Comparison of ENCODE assay signal across 16 cellular contexts in genomic region chrX:1492421-1493012, GRCh38. TPM values are rescaled to one million over a fixed set of nuclear protein-coding genes. Genes with fewer than 3 reads are reported as not detected.
A peak's percentile ranks its signal among the peaks of the same experiment; 100 is the strongest.
DNase-seq lines count a peak whose midpoint lies in the region; ATAC-seq and TF ChIP-seq lines count a peak whose summit lies in the region.
"Had no signal": no experiment of that assay in that cellular context is flagged by ENCODE, and none has a peak within 500 bp of the region (broad histone marks: within the 10 kb centered on the region; RNA-seq: fewer than 3 reads in every experiment).

No MANE protein-coding gene starts in this region.

- H3K9me3 ChIP-seq in right atrium auricular region, result no peaks in the 10 kb centered on the region
- no peaks in the 10 kb centered on the region for H3K9me3 ChIP-seq in SU-DHL-6 (ENCODE audit: insufficient read depth, low read length)
- H3K9me3 ChIP-seq: psoas muscle, upper lobe of left lung had no signal

- H2AFZ ChIP-seq in SU-DHL-6 (ENCODE audit: low read depth, low read length, severe bottlenecking), result no peak overlapping the region

- peak overlapping the region; percentile 78 to 81 for H3K27ac Mint-ChIP-seq in effector memory CD8-positive, alpha-beta T cell
- H3K27ac Mint-ChIP-seq: endodermal cell had no signal

- peak overlapping the region; percentile 75 for H3K4me2 ChIP-seq in SU-DHL-6 (ENCODE audit: low read depth, low read length, poor library complexity, severe bottlenecking)

- H3K27me3 ChIP-seq in right atrium auricular region (no peaks in the 10 kb centered on the region), SU-DHL-6 (ENCODE audit: low read length) (no peaks in the 10 kb centered on the region)
- H3K27me3 ChIP-seq: brain microvascular endothelial cell, upper lobe of left lung had no signal

- H3K4me1 Mint-ChIP-seq in effector memory CD8-positive, alpha-beta T cell (ENCODE audit: low read depth in 2 of 2), result peaks cover 27 to 37% of the 10 kb centered on the region in 2 donors
- H3K4me1 Mint-ChIP-seq: endodermal cell had no signal

- no peaks in the 10 kb centered on the region for H3K27me3 Mint-ChIP-seq in effector memory CD8-positive, alpha-beta T cell

- H3K36me3 ChIP-seq in right atrium auricular region (no peaks in the 10 kb centered on the region), SU-DHL-6 (ENCODE audit: low read length) (peaks cover 6% of the 10 kb centered on the region; the same call in 1 of the 2 replicates)
- H3K36me3 ChIP-seq: brain microvascular endothelial cell, upper lobe of left lung had no signal

- peak overlapping the region in 1 of 2 donors; percentile 31 for H3K4me3 Mint-ChIP-seq in effector memory CD8-positive, alpha-beta T cell
- H3K4me3 Mint-ChIP-seq: endodermal cell had no signal

- no peak overlapping the region for H3K27ac ChIP-seq in right atrium auricular region
- peak overlapping the region; percentile 99 for H3K27ac ChIP-seq in SU-DHL-6 (ENCODE audit: low read depth, low read length)
- H3K27ac ChIP-seq: brain microvascular endothelial cell, psoas muscle, upper lobe of left lung had no signal

- ATAC-seq in left ventricle myocardium superior (no peak), GM21529 (IDR thresholded peaks at IDR 0.05; ENCODE audit: unreplicated experiment) (no peak)
- peak; percentile 12 for ATAC-seq in effector memory CD8-positive, alpha-beta T cell (replicated peaks)
- ATAC-seq: psoas muscle had no signal

- H3K79me2 ChIP-seq in SU-DHL-6 (ENCODE audit: insufficient read depth, low read length), result peaks cover 8% of the 10 kb centered on the region; the same call in 1 of the 2 replicates

- peaks cover 4 to 11% of the 10 kb centered on the region in 2 donors for H3K9me3 Mint-ChIP-seq in effector memory CD8-positive, alpha-beta T cell

- peaks cover 78% of the 10 kb centered on the region for H3K36me3 Mint-ChIP-seq in effector memory CD8-positive, alpha-beta T cell (ENCODE audit: insufficient read depth)

- H3K4me1 ChIP-seq in right atrium auricular region, result no peaks in the 10 kb centered on the region
- H3K4me1 ChIP-seq: psoas muscle had no signal

- H4K20me1 ChIP-seq in SU-DHL-6 (ENCODE audit: low read depth, low read length), result no peaks in the 10 kb centered on the region

- peak overlapping the region; percentile 74 for H3K9ac ChIP-seq in SU-DHL-6 (ENCODE audit: low read length)

- H3K4me3 ChIP-seq in right atrium auricular region (no peak overlapping the region), SU-DHL-6 (ENCODE audit: insufficient read depth, low read length, poor library complexity, severe bottlenecking) (peak overlapping the region; percentile 49)
- H3K4me3 ChIP-seq: psoas muscle, upper lobe of left lung had no signal

- TF ChIP-seq CTCF in right atrium auricular region (IDR thresholded peaks at IDR 0.05) (no peak), SU-DHL-6 (IDR thresholded peaks at IDR 0.05; ENCODE audit: insufficient read depth, low read length, poor library complexity, severe bottlenecking) (no peak)

- peaks cover 58% of the 10 kb centered on the region for H3F3A ChIP-seq in SU-DHL-6 (ENCODE audit: insufficient read depth)

- H3K9me2 ChIP-seq in SU-DHL-6 (replicated peaks; ENCODE audit: insufficient read depth, low read length), result no peaks in the 10 kb centered on the region

- intact Hi-C loops in left ventricle myocardium superior (cut with micrococcal nuclease), result no loop called here

- DNase-seq in right atrium auricular region (ENCODE audit: low spot score) (peak; percentile 46), left ventricle myocardium superior (no peak), NCI-H69 (lab: John Stamatoyannopoulos, UW) (no peak), nucleus accumbens (lab: John Stamatoyannopoulos, UW) (no peak)
- DNase-seq in effector memory CD8-positive, alpha-beta T cell, result no peak
- no peak for DNase-seq in stimulated activated naive CD4-positive, alpha-beta T cell treated with Interleukin-2 at 50 U/mL for 16 hours (lab: John Stamatoyannopoulos, UW)
- DNase-seq: DMS79, Kasumi-1, NCI-H2029 treated with DMSO at 0.1 percent for 48 hours, psoas muscle, SIG-M5, upper lobe of left lung had no signal

RNA-seq across cellular contexts. Expression of gene ASMTL, which starts 39.8 kb away (rescaled TPM):
- total RNA-seq in right atrium auricular region, result 10 to 100 TPM; 20.1 to 31.9 TPM
- 34.3 TPM for total RNA-seq in left ventricle myocardium superior

RNA-seq across cellular contexts. Expression of gene P2RY8, which starts 44.5 kb away (rescaled TPM):
- total RNA-seq in right atrium auricular region (1 to 10 TPM in 1 of 2 donors, under 1 TPM in 1; 0.93 to 1.3 TPM), left ventricle myocardium superior (2.6 TPM)
- total RNA-seq: endodermal cell had no signal
